Comparison of ENCODE assay signal across 17 cellular contexts in genomic region chr20:8547035-8547649, GRCh38.
"Had no signal": no experiment of that assay in that cellular context is flagged by ENCODE, and none has a peak within 500 bp of the region (broad histone marks: within the 10 kb centered on the region; RNA-seq: fewer than 3 reads in every experiment).

No MANE protein-coding gene starts in this region.

- H3K9me3 ChIP-seq: ascending aorta, esophagus squamous epithelium, suprapubic skin had no signal

- H3K36me3 ChIP-seq: ascending aorta, esophagus squamous epithelium, suprapubic skin, WERI-Rb-1 had no signal

- H3K4me1 ChIP-seq: ascending aorta, esophagus squamous epithelium, suprapubic skin had no signal

- H3K4me3 ChIP-seq: ascending aorta, esophagus squamous epithelium, suprapubic skin had no signal

- ATAC-seq: activated T-cell treated with anti-CD3 and anti-CD28 coated beads, Interleukin-2, amount 50 U/mL, for 72 hours; natural killer cell treated with Interleukin-12 subunit alpha and Interleukin-12 subunit beta and Interleukin-15 and Interleukin-18, amount 100 ng/mL, for 72 hours; stimulated activated naive CD8-positive, alpha-beta T cell treated with anti-CD3 and anti-CD28 coated beads, Interleukin-15, amount 100 ng/mL, for 72 hours had no signal

- H3K27ac ChIP-seq: ascending aorta, esophagus squamous epithelium, suprapubic skin, WERI-Rb-1 had no signal

- DNase-seq: activated CD4-positive, alpha-beta T cell treated with anti-CD3 and anti-CD28 coated beads for 1 hour; activated CD4-positive, alpha-beta T cell treated with anti-CD3 and anti-CD28 coated beads, Interleukin-2, amount 50 U/mL, for 4 hours; activated effector memory CD4-positive, alpha-beta T cell treated with anti-CD3 and anti-CD28 coated beads, Interleukin-2, amount 50 U/mL, for 16 hours; activated T-cell treated with anti-CD3 and anti-CD28 coated beads, Interleukin-2, amount 50 U/mL, for 72 hours; cerebellar nuclear complex; cortex of kidney; effector CD4-positive, alpha-beta T cell; esophagus squamous epithelium; foreskin fibroblast; nucleus accumbens; stimulated activated CD4-positive, alpha-beta T cell treated with anti-CD3 and anti-CD28 coated beads, Interleukin-2, amount 100 ng/mL, for 48 hours; stimulated activated naive CD8-positive, alpha-beta T cell treated with anti-CD3 and anti-CD28 coated beads, Interleukin-15, amount 100 ng/mL, for 72 hours; T-helper 2 cell; WERI-Rb-1 had no signal

- H3K27me3 ChIP-seq: ascending aorta, esophagus squamous epithelium, suprapubic skin had no signal
